In genomic region chr6:28895131-28895812, GRCh38 we compare ENCODE assay signal across 8 cellular contexts. TPM values are rescaled to one million over a fixed set of nuclear protein-coding genes. Genes with fewer than 3 reads are reported as not detected.
A peak's percentile ranks its signal among the peaks of the same experiment; 100 is the strongest.
DNase-seq lines count a peak whose midpoint lies in the region; ATAC-seq and TF ChIP-seq lines count a peak whose summit lies in the region.

No MANE protein-coding gene starts in this region.

- H3K9me3 ChIP-seq in IMR-90 (ENCODE audit: control insufficient read depth, insufficient read depth, low read length) = no peaks in the 10 kb centered on the region

- H2BK15ac ChIP-seq in IMR-90 (ENCODE audit: low read depth, low read length) = no peak overlapping the region

- H3K79me1 ChIP-seq in IMR-90 (ENCODE audit: low read depth in 1 of 2, low read length in 2 of 2) = no peaks in the 10 kb centered on the region

- H3K4me3 ChIP-seq in IMR-90 (ENCODE audit: insufficient read depth, low read depth, low read length) = peak overlapping the region; percentile 81

- TF ChIP-seq POLR2A in IMR-90 (IDR thresholded peaks at IDR 0.05; ENCODE audit: low read depth, low read length) = peak; percentile 69; the same call in 1 of the 2 replicates
- peak; percentile 91 for TF ChIP-seq POLR2A in erythroblast (IDR thresholded peaks at IDR 0.05; ENCODE audit: low read length)

- H4K20me1 ChIP-seq in IMR-90 (ENCODE audit: insufficient read depth, low read length) = no peaks in the 10 kb centered on the region

- H3K14ac ChIP-seq in IMR-90 (replicated peaks; ENCODE audit: low read depth, low read length) = peak overlapping the region; percentile 97

- peak; percentile 72 for ATAC-seq in GM21528 (IDR thresholded peaks at IDR 0.05; ENCODE audit: low FRiP score, unreplicated experiment)
- peak; percentile 78 for ATAC-seq in IMR-90 (ENCODE audit: low read depth)

- POLR2A ChIA-PET in IMR-90 (lab: Charles Lee; ENCODE audit: unreplicated experiment) = interaction anchor here (0.5 to 0.9 kb wide), 4 partner anchors 8 to 762 kb away, joined by 3 to 6 read pairs (median 4); no protein-coding TSS in a partner anchor

- H4K91ac ChIP-seq in IMR-90 (ENCODE audit: insufficient read depth, low read depth, low read length) = 0 out of 2 replicates have a peak overlapping the region, but pooled peaks have one; percentile 37

- dilution Hi-C loops in IMR-90 (cut with HindIII; ENCODE audit: low sequenced_read_pairs, unreplicated experiment) = no loop called here

- CTCF ChIA-PET in IMR-90 (lab: Yijun Ruan, JAX) = interaction anchor here (0.6 to 1.0 kb wide), 2 partner anchors 13 to 31 kb away, joined by 3 read pairs; no protein-coding TSS in a partner anchor

- no peak overlapping the region for H2AK5ac ChIP-seq in IMR-90 (ENCODE audit: low read depth, low read length)

- intact Hi-C loops in IMR-90 (cut with micrococcal nuclease) = no loop called here

- H3K9me1 ChIP-seq in IMR-90 (ENCODE audit: insufficient read depth, low read length) = no peaks in the 10 kb centered on the region

- H2BK5ac ChIP-seq in IMR-90 (ENCODE audit: low read depth, low read length, poor library complexity, severe bottlenecking) = peak overlapping the region; percentile 82

- peak overlapping the region; percentile 92 for H3K18ac ChIP-seq in IMR-90 (ENCODE audit: low read depth, low read length)

- peak overlapping the region; percentile 93 for H3K27ac ChIP-seq in IMR-90 (ENCODE audit: insufficient read depth, low read length)

- in situ Hi-C loops in IMR-90 (cut with MboI; ENCODE audit: low sequenced_read_pairs) = no loop called here

- H3K23ac ChIP-seq in IMR-90 (ENCODE audit: low read depth, low read length) = peak overlapping the region; percentile 65

- peak overlapping the region; percentile 96 for H3K56ac ChIP-seq in IMR-90 (ENCODE audit: extremely low read depth, insufficient read depth, low read length)

- H2BK20ac ChIP-seq in IMR-90 (ENCODE audit: low read depth, low read length) = no peak overlapping the region

- peak; percentile 97 for DNase-seq in DMS114 treated with DMSO at 0.1 percent for 48 hours (lab: John Stamatoyannopoulos, UW; ENCODE audit: unreplicated experiment)
- DNase-seq in IMR-90 = peak; percentile 95
- DNase-seq in OCI-M1 (lab: John Stamatoyannopoulos, UW) = peak; percentile 99
- DNase-seq in activated T-cell treated with anti-CD3 and anti-CD28 coated beads for 48 hours (ENCODE audit: low read depth) = peak; percentile 76
- DNase-seq in erythroblast (lab: John Stamatoyannopoulos, UW) = peak; percentile 96 to 97
- DNase-seq in mucosa of gallbladder (ENCODE audit: low spot score) = peak; percentile 96
- DNase-seq in stimulated activated CD8-positive, alpha-beta memory T cell treated with anti-CD3 and anti-CD28 coated beads, Interleukin-4, amount 100 ng/mL, for 24 hours (ENCODE audit: low read depth) = peak; percentile 77

- peak overlapping the region; percentile 95 for H4K5ac ChIP-seq in IMR-90 (ENCODE audit: low read depth, low read length)

- peak overlapping the region; percentile 99 for H3K9ac ChIP-seq in IMR-90 (ENCODE audit: low read depth, low read length)

- H3K36me3 ChIP-seq in IMR-90 (ENCODE audit: control insufficient read depth, insufficient read depth, low read length) = no peaks in the 10 kb centered on the region

- no peak for TF ChIP-seq RAD21 in IMR-90 (IDR thresholded peaks at IDR 0.05; ENCODE audit: low read length)

- no peak overlapping the region for H2BK120ac ChIP-seq in IMR-90 (ENCODE audit: low read depth, low read length)

- peak overlapping the region; percentile 94 to 98 for H4K8ac ChIP-seq in IMR-90 (ENCODE audit: low read depth in 2 of 2, low read length in 2 of 2)

- TF ChIP-seq CTCF in IMR-90 (conservative IDR thresholded peaks at IDR 0.05; ENCODE audit: low read depth, low read length) = no peak

- no TSS peak for BruUV-seq in IMR-90 (replicated peaks; lab: Mats Ljungman, UMichigan)

- H3K4me2 ChIP-seq in IMR-90 (ENCODE audit: low read depth, low read length) = peak overlapping the region; percentile 89

- no peaks in the 10 kb centered on the region for H3K4me1 ChIP-seq in IMR-90 (ENCODE audit: control insufficient read depth, insufficient read depth, low read length)

- peak overlapping the region; percentile 94 for H3K4ac ChIP-seq in IMR-90 (ENCODE audit: low read depth, low read length)

- H2AFZ ChIP-seq in IMR-90 (replicated peaks; ENCODE audit: low read length, poor library complexity) = peak overlapping the region; percentile 86

- no peak overlapping the region for H2AK9ac ChIP-seq in IMR-90 (replicated peaks; ENCODE audit: low read depth, low read length, poor library complexity)

- H3K27me3 ChIP-seq in IMR-90 (ENCODE audit: control insufficient read depth, insufficient read depth, low read length) = no peaks in the 10 kb centered on the region

- WGBS in IMR-90 (ENCODE audit: extremely low coverage in 2 of 2, insufficient read length in 1 of 2), 2 experiments = 6% methylated on average over 3 of the region's 27 CpGs; no CpG with 5 or more reads in 1 of the 2 experiments

TF ChIP-seq in IMR-90, 13 proteins besides CTCF, POLR2A, EP300 and RAD21:
- TF ChIP-seq NFE2L2 (IDR thresholded peaks at IDR 0.05; ENCODE audit: low read depth, low read length) = no peak
- no peak for TF ChIP-seq ELK1 (IDR thresholded peaks at IDR 0.05; ENCODE audit: borderline replicate concordance, low read depth, low read length)
- TF ChIP-seq RFX5 (IDR thresholded peaks at IDR 0.05; ENCODE audit: low read depth, low read length) = no peak
- no peak for TF ChIP-seq USF2 (IDR thresholded peaks at IDR 0.05; ENCODE audit: low read depth, low read length)
- TF ChIP-seq CHD1 (IDR thresholded peaks at IDR 0.05; ENCODE audit: low read depth, low read length) = no peak
- no peak for TF ChIP-seq SMC3 (IDR thresholded peaks at IDR 0.05; ENCODE audit: low read depth, low read length)
- no peak for TF ChIP-seq CEBPB (IDR thresholded peaks at IDR 0.05; ENCODE audit: low read depth, low read length)
- no peak for TF ChIP-seq MXI1 (IDR thresholded peaks at IDR 0.05; ENCODE audit: borderline replicate concordance, low read depth, low read length)

RNA-seq across cellular contexts. Expression of gene TRIM27, which starts 28.5 kb away (rescaled TPM):
- total RNA-seq in IMR-90 (2012; rRNA removed) (48.0 TPM in 2 replicates), mucosa of gallbladder (42.4 TPM)
- 43.5 and 44.4 TPM in 2 replicates for polyA plus RNA-seq in IMR-90 (2012; rRNA removed)
- polyA plus RNA-seq in IMR-90 (2012; cell fraction: cytosol; rRNA removed) = 21.8 and 26.3 TPM in 2 replicates
- 49.1 and 79.8 TPM in 2 replicates for polyA plus RNA-seq in IMR-90 (2012; cell fraction: nucleus; rRNA removed; ENCODE audit: low replicate concordance)

Comparison
In these comparisons a context has a peak if more than half of its experiments do, and no peak if none do; other contexts are left out.
1. Peak in every context shown above with its lines: DNase-seq, ATAC-seq, H3K4me3 ChIP-seq and H3K27ac ChIP-seq.